13 cellular contexts compared by ENCODE assay signal in genomic region chr11:100830295-100830694, GRCh38.
DNase-seq lines count a peak whose midpoint lies in the region; ATAC-seq and TF ChIP-seq lines count a peak whose summit lies in the region.
"Had no signal": no experiment of that assay in that cellular context is flagged by ENCODE, and none has a peak within 500 bp of the region (broad histone marks: within the 10 kb centered on the region; RNA-seq: fewer than 3 reads in every experiment).

No MANE protein-coding gene starts in this region.

- H3K4me1 ChIP-seq in upper lobe of left lung: no peaks in the 10 kb centered on the region

- H3K27me3 ChIP-seq in kidney epithelial cell (ENCODE audit: control insufficient read depth, insufficient read depth, low read length): no peaks in the 10 kb centered on the region
- H3K27me3 ChIP-seq in upper lobe of left lung: no peaks in the 10 kb centered on the region

- H3K36me3 ChIP-seq in kidney epithelial cell (ENCODE audit: control insufficient read depth, insufficient read depth, low read length) (no peaks in the 10 kb centered on the region), upper lobe of left lung (no peaks in the 10 kb centered on the region)

- 54 to 64% methylated on average over 6 to 7 of the region's 7 CpGs for WGBS in upper lobe of left lung, 2 donors

- no peaks in the 10 kb centered on the region for H3K9me3 ChIP-seq in upper lobe of left lung

- TF ChIP-seq EP300 in upper lobe of left lung (IDR thresholded peaks at IDR 0.05): no peak

- no peak for TF ChIP-seq POLR2A in upper lobe of left lung (IDR thresholded peaks at IDR 0.05)

- no peak overlapping the region for H3K27ac ChIP-seq in upper lobe of left lung

- ATAC-seq in upper lobe of left lung (ENCODE audit: low FRiP score in 2 of 2): peak; percentile 31 to 53
- ATAC-seq in GM18502 (IDR thresholded peaks at IDR 0.05; ENCODE audit: poor library complexity, unreplicated experiment): no peak

- DNase-seq in NCI-H2107 treated with DMSO at 0.1 percent for 48 hours (lab: John Stamatoyannopoulos, UW; ENCODE audit: unreplicated experiment): peak; percentile 50
- DNase-seq in NCI-H2107 (lab: John Stamatoyannopoulos, UW): no peak
- peak; percentile 67 for DNase-seq in astrocyte of the hippocampus (ENCODE audit: low read depth, low spot score)
- peak; percentile 95 for DNase-seq in kidney epithelial cell (ENCODE audit: low read depth)
- DNase-seq in upper lobe of left lung: peak in 1 of 2 donors; percentile 32
- no peak for DNase-seq in NCI-H2227 (lab: John Stamatoyannopoulos, UW; ENCODE audit: unreplicated experiment)
- no peak for DNase-seq in activated CD4-positive, alpha-beta T cell treated with anti-CD3 and anti-CD28 coated beads, Interleukin-2, amount 50 U/mL, for 48 hours
- DNase-seq: activated CD4-positive, alpha-beta T cell treated with anti-CD3 and anti-CD28 coated beads, Interleukin-2, amount 50 U/mL, for 1 hour; DMS153; NCI-H1694; OCI-M1; T-helper 2 cell had no signal

- TF ChIP-seq CTCF in kidney epithelial cell (IDR thresholded peaks at IDR 0.05; ENCODE audit: insufficient read depth, low read length, poor library complexity, severe bottlenecking) (no peak), upper lobe of left lung (IDR thresholded peaks at IDR 0.05) (no peak)

- H3K4me3 ChIP-seq in kidney epithelial cell (ENCODE audit: low read depth, low read length): no peak overlapping the region
- H3K4me3 ChIP-seq in upper lobe of left lung: no peak overlapping the region

Comparison
In these comparisons a context has a peak if more than half of its experiments do, and no peak if none do; other contexts are left out.
1. DNase-seq: peak in NCI-H2107 treated with DMSO at 0.1 percent for 48 hours (single experiment), astrocyte of the hippocampus (single experiment) and kidney epithelial cell (single experiment); none in NCI-H2107 (single experiment), NCI-H2227 (single experiment) and activated CD4-positive, alpha-beta T cell treated with anti-CD3 and anti-CD28 coated beads, Interleukin-2, amount 50 U/mL, for 48 hours (0 of 2).